1 cellular context compared by ENCODE assay signal in genomic region chr2:16069663-16069932, GRCh38.
TF ChIP-seq lines count a peak whose summit lies in the region.

No MANE protein-coding gene starts in this region.

TF ChIP-seq in HepG2, 621 proteins besides CTCF, POLR2A, EP300 and RAD21 (continued from another document and continues in another):
- TF ChIP-seq HNF1B (CRISPR knock-in tag; IDR thresholded peaks at IDR 0.05) (no peak), ZNF205 (CRISPR knock-in tag; IDR thresholded peaks at IDR 0.05) (no peak), ZC3H4 (CRISPR knock-in tag; IDR thresholded peaks at IDR 0.05; ENCODE audit: borderline replicate concordance) (no peak), SP140L (CRISPR knock-in tag; IDR thresholded peaks at IDR 0.05; ENCODE audit: borderline replicate concordance) (no peak), RARG (CRISPR knock-in tag; IDR thresholded peaks at IDR 0.05; ENCODE audit: low read depth) (no peak), ZNF720 (CRISPR knock-in tag; IDR thresholded peaks at IDR 0.05) (no peak), HIVEP1 (CRISPR knock-in tag; IDR thresholded peaks at IDR 0.05) (no peak), DPF2 (CRISPR knock-in tag; IDR thresholded peaks at IDR 0.05; ENCODE audit: borderline replicate concordance, low read depth) (0 out of 2 replicates have a peak, but pooled peaks have one; percentile 2), ZNF451 (CRISPR knock-in tag; IDR thresholded peaks at IDR 0.05) (0 out of 2 replicates have a peak, but pooled peaks have one; percentile 16), TBL1XR1 (IDR thresholded peaks at IDR 0.05; ENCODE audit: borderline replicate concordance, low read length, partially characterized antibody) (no peak), HMGXB3 (CRISPR knock-in tag; IDR thresholded peaks at IDR 0.05; ENCODE audit: borderline replicate concordance) (peak; percentile 60; the same call in 1 of the 2 replicates), DR1 (CRISPR knock-in tag; IDR thresholded peaks at IDR 0.05) (no peak), SRSF4 (IDR thresholded peaks at IDR 0.05; ENCODE audit: low read depth, low read length, poor library complexity, severe bottlenecking) (no peak), PLRG1 (conservative IDR thresholded peaks at IDR 0.05) (no peak), ZSCAN21 (CRISPR knock-in tag; IDR thresholded peaks at IDR 0.05; ENCODE audit: borderline replicate concordance) (0 out of 2 replicates have a peak, but pooled peaks have one; percentile 23), NFAT5 (CRISPR knock-in tag; IDR thresholded peaks at IDR 0.05) (no peak), THYN1 (CRISPR knock-in tag; IDR thresholded peaks at IDR 0.05; ENCODE audit: borderline replicate concordance, low read depth) (no peak), KLF12 (CRISPR knock-in tag; IDR thresholded peaks at IDR 0.05; ENCODE audit: borderline replicate concordance) (no peak), MYC (CRISPR knock-in tag; IDR thresholded peaks at IDR 0.05; ENCODE audit: borderline replicate concordance) (peak; percentile 20; the same call in 1 of the 2 replicates), ZBED4 (CRISPR knock-in tag; IDR thresholded peaks at IDR 0.05; ENCODE audit: borderline replicate concordance) (0 out of 2 replicates have a peak, but pooled peaks have one; percentile 56), ZNF607 (CRISPR knock-in tag; IDR thresholded peaks at IDR 0.05; ENCODE audit: borderline replicate concordance) (no peak), SIX1 (CRISPR knock-in tag; IDR thresholded peaks at IDR 0.05; ENCODE audit: borderline replicate concordance) (peak; percentile 30; the same call in 1 of the 2 replicates), ZMYM4 (CRISPR knock-in tag; IDR thresholded peaks at IDR 0.05) (peak; percentile 45; the same call in 1 of the 2 replicates), MED1 (CRISPR knock-in tag; IDR thresholded peaks at IDR 0.05) (peak; percentile 53; the same call in 1 of the 2 replicates), ZSCAN29 (CRISPR knock-in tag; conservative IDR thresholded peaks at IDR 0.05) (0 out of 2 replicates have a peak, but pooled peaks have one; percentile 7), ZNF644 (CRISPR knock-in tag; IDR thresholded peaks at IDR 0.05; ENCODE audit: low read depth) (peak; percentile 80), ZNF256 (CRISPR knock-in tag; conservative IDR thresholded peaks at IDR 0.05) (0 out of 2 replicates have a peak, but pooled peaks have one; percentile 38), ZNF280B (CRISPR knock-in tag; IDR thresholded peaks at IDR 0.05; ENCODE audit: borderline replicate concordance) (no peak), FOXJ3 (CRISPR knock-in tag; IDR thresholded peaks at IDR 0.05; ENCODE audit: borderline replicate concordance) (peak; percentile 44; the same call in 1 of the 2 replicates), ZNF383 (CRISPR knock-in tag; IDR thresholded peaks at IDR 0.05; ENCODE audit: borderline replicate concordance) (no peak), ONECUT2 (CRISPR knock-in tag; IDR thresholded peaks at IDR 0.05) (peak; percentile 43; the same call in 1 of the 2 replicates), ARID2 (CRISPR knock-in tag; IDR thresholded peaks at IDR 0.05; ENCODE audit: borderline replicate concordance) (0 out of 2 replicates have a peak, but pooled peaks have one; percentile 19), ZGPAT (CRISPR knock-in tag; IDR thresholded peaks at IDR 0.05) (peak; percentile 43; the same call in 1 of the 2 replicates), NAIF1 (CRISPR knock-in tag; IDR thresholded peaks at IDR 0.05; ENCODE audit: borderline replicate concordance) (no peak), PRDM4 (CRISPR knock-in tag; IDR thresholded peaks at IDR 0.05; ENCODE audit: borderline replicate concordance) (no peak), ATF7 (IDR thresholded peaks at IDR 0.05) (no peak), ATF7 (CRISPR knock-in tag; IDR thresholded peaks at IDR 0.05) (no peak), GZF1 (CRISPR knock-in tag; IDR thresholded peaks at IDR 0.05) (0 out of 2 replicates have a peak, but pooled peaks have one; percentile 27), ZNF562 (CRISPR knock-in tag; IDR thresholded peaks at IDR 0.05; ENCODE audit: borderline replicate concordance) (no peak), MIER2 (CRISPR knock-in tag; IDR thresholded peaks at IDR 0.05) (peak; percentile 15; the same call in 1 of the 2 replicates)
